24 cellular contexts compared by ENCODE assay signal in the genomic region with DNA sequence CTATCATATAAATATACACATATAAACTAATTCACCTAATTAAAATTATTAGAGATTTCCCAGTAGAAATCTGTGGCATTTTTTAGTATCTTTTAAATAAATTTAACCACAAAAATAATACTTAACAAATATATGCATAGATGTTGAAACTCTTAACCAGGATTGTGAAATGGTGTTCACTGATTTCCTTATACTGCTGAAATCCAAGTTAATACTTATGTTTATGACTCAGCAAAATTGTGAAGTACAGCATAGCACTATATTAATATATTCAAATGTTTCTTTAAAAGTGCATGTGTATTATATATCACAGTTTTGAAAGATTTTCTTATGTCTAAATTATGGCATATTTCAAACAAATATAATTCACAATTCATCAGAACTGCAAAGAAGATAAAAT.
DNase-seq lines count a peak whose midpoint lies in the region; ATAC-seq, FAIRE-seq and TF ChIP-seq lines count a peak whose summit lies in the region.
"Had no signal": no experiment of that assay in that cellular context is flagged by ENCODE, and none has a peak within 500 bp of the region (broad histone marks: within the 10 kb centered on the region; RNA-seq: fewer than 3 reads in every experiment).

No MANE protein-coding gene starts in this region.

- TF ChIP-seq EP300 in K562 (IDR thresholded peaks at IDR 0.05; ENCODE audit: low read length) = no peak

- H3K4me1 Mint-ChIP-seq in glutamatergic neuron (ENCODE audit: low read depth, unreplicated experiment) = peaks cover 8% of the 10 kb centered on the region
- H3K4me1 Mint-ChIP-seq: activated CD4-positive, alpha-beta memory T cell treated with anti-CD3 and anti-CD28 coated beads, Interleukin-2, amount 10 ng/mL, durations not matched to agents 7 days and 5 days; WTC11 had no signal

- H3K4me3 ChIP-seq in A673 (ENCODE audit: low read depth, low read length, poor library complexity, severe bottlenecking) = no peak overlapping the region
- 0 out of 2 replicates have a peak overlapping the region, but pooled peaks have one; percentile 30 for H3K4me3 ChIP-seq in Karpas-422 (ENCODE audit: low read length)
- H3K4me3 ChIP-seq in K562 = no peak overlapping the region
- H3K4me3 ChIP-seq: cardiac muscle cell, gastrocnemius medialis, stomach had no signal

- TF ChIP-seq POLR2A in K562 (conservative IDR thresholded peaks at IDR 0.05) = no peak

- H3K27ac Mint-ChIP-seq in glutamatergic neuron (ENCODE audit: unreplicated experiment) = no peak overlapping the region
- H3K27ac Mint-ChIP-seq: activated CD4-positive, alpha-beta memory T cell treated with anti-CD3 and anti-CD28 coated beads, Interleukin-2, amount 10 ng/mL, durations not matched to agents 7 days and 5 days; activated naive CD4-positive, alpha-beta T cell treated with anti-CD3 and anti-CD28 coated beads, Interleukin-2, amount 50 U/mL, for 72 hours; WTC11 had no signal

- H3K9me3 ChIP-seq in A673 (ENCODE audit: low read depth, low read length, poor library complexity, severe bottlenecking) (no peaks in the 10 kb centered on the region), Karpas-422 (ENCODE audit: low read length) (no peaks in the 10 kb centered on the region), K562 (replicated peaks; ENCODE audit: control insufficient read depth, insufficient read depth, low read depth, low read length) (no peaks in the 10 kb centered on the region)
- H3K9me3 ChIP-seq: Caco-2, gastrocnemius medialis, stomach had no signal

- H3K36me3 ChIP-seq in A673 (ENCODE audit: insufficient read depth, low read length, poor library complexity, severe bottlenecking) (no peaks in the 10 kb centered on the region), Karpas-422 (ENCODE audit: insufficient read depth, low read length) (no peaks in the 10 kb centered on the region), K562 (ENCODE audit: control insufficient read depth, insufficient read depth, low read length) (no peaks in the 10 kb centered on the region)
- H3K36me3 ChIP-seq: cardiac muscle cell, gastrocnemius medialis, stomach had no signal

- H3K4me2 ChIP-seq in Karpas-422 (ENCODE audit: low read depth, low read length, poor library complexity, severe bottlenecking) = peak overlapping the region; percentile 70
- no peak overlapping the region for H3K4me2 ChIP-seq in K562 (ENCODE audit: insufficient read depth, low read length)

- CTCF ChIA-PET in A673 (lab: Charles Lee) = interaction anchor here (1.2 kb wide), 1 partner anchor 47 kb away, joined by 5 read pairs; no protein-coding TSS in a partner anchor
- CTCF ChIA-PET in K562 (lab: Yijun Ruan, JAX; ENCODE audit: low intra/inter-chr PET ratio) = no interaction called here

- H3K27ac ChIP-seq in A673 (ENCODE audit: low read depth, low read length, poor library complexity, severe bottlenecking) (peak overlapping the region; percentile 39), Karpas-422 (ENCODE audit: low read length) (peak overlapping the region; percentile 99), K562 (ENCODE audit: extremely low read depth, low read depth, low read length) (no peak overlapping the region)
- H3K27ac ChIP-seq: cardiac muscle cell, gastrocnemius medialis, stomach had no signal

- no peaks in the 10 kb centered on the region for H3K9me3 Mint-ChIP-seq in glutamatergic neuron (ENCODE audit: unreplicated experiment)
- H3K9me3 Mint-ChIP-seq: activated CD4-positive, alpha-beta memory T cell treated with anti-CD3 and anti-CD28 coated beads, Interleukin-2, amount 10 ng/mL, durations not matched to agents 7 days and 5 days; activated naive CD4-positive, alpha-beta T cell treated with anti-CD3 and anti-CD28 coated beads, Interleukin-2, amount 50 U/mL, for 72 hours; WTC11 had no signal

- no peak overlapping the region for H3K4me3 Mint-ChIP-seq in glutamatergic neuron (ENCODE audit: unreplicated experiment)
- H3K4me3 Mint-ChIP-seq: activated CD4-positive, alpha-beta memory T cell treated with anti-CD3 and anti-CD28 coated beads, Interleukin-2, amount 10 ng/mL, durations not matched to agents 7 days and 5 days; WTC11 had no signal

- H3K4me1 ChIP-seq in A673 (ENCODE audit: insufficient read depth, low read length, poor library complexity, severe bottlenecking) (peaks cover 13% of the 10 kb centered on the region), Karpas-422 (ENCODE audit: low read length) (peaks cover 85% of the 10 kb centered on the region), K562 (replicated peaks in 1 of 2; ENCODE audit: control insufficient read depth in 2 of 2, insufficient read depth in 2 of 2, low read length in 2 of 2) (no peaks in the 10 kb centered on the region)
- H3K4me1 ChIP-seq: Caco-2, gastrocnemius medialis, stomach had no signal

- in situ Hi-C loops in K562 (cut with MboI) = no loop called here

- H3K27me3 ChIP-seq in A673 (replicated peaks; ENCODE audit: insufficient read depth, low read depth, low read length, poor library complexity) (no peaks in the 10 kb centered on the region), Karpas-422 (ENCODE audit: low read length) (no peaks in the 10 kb centered on the region), K562 (ENCODE audit: control insufficient read depth in 2 of 2, insufficient read depth in 2 of 2, low read length in 2 of 2) (no peaks in the 10 kb centered on the region)
- H3K27me3 ChIP-seq: cardiac muscle cell, gastrocnemius medialis, stomach had no signal

- no peaks in the 10 kb centered on the region for H3K36me3 Mint-ChIP-seq in glutamatergic neuron (ENCODE audit: unreplicated experiment)
- H3K36me3 Mint-ChIP-seq: activated naive CD4-positive, alpha-beta T cell treated with anti-CD3 and anti-CD28 coated beads, Interleukin-2, amount 50 U/mL, for 72 hours; WTC11 had no signal

- peak; percentile 51 for DNase-seq in A673 (ENCODE audit: low spot score)
- peak; percentile 91 for DNase-seq in Karpas-422
- no peak for DNase-seq in K562 (ENCODE audit: extremely low read depth in 1 of 4, low spot score in 3 of 4)
- peak; percentile 69 for DNase-seq in fibroblast of the conjunctiva (ENCODE audit: low read depth)
- no peak for DNase-seq in glutamatergic neuron
- DNase-seq in globus pallidus (ENCODE audit: low spot score) = no peak
- DNase-seq in HuH-7.5 (ENCODE audit: low spot score) = no peak
- DNase-seq in pons (ENCODE audit: low spot score) = no peak
- DNase-seq: activated CD4-positive, alpha-beta memory T cell treated with anti-CD3 and anti-CD28 coated beads, Interleukin-2, amount 10 ng/mL, durations not matched to agents 7 days and 5 days; activated T-cell treated with anti-CD3 and anti-CD28 coated beads, Interleukin-2, amount 50 U/mL, for 48 hours; Caco-2; effector CD8-positive, alpha-beta T cell; gastrocnemius medialis; left ventricle myocardium superior; NCI-H1436; occipital lobe; SHP77 treated with DMSO at 0.1 percent for 48 hours; stimulated activated CD4-positive, alpha-beta T cell treated with anti-CD3 and anti-CD28 coated beads, Interleukin-2, amount 100 ng/mL, for 24 hours; stomach; T-helper 2 cell had no signal

- no peak overlapping the region for H2AFZ ChIP-seq in Karpas-422 (ENCODE audit: low read length)
- no peak overlapping the region for H2AFZ ChIP-seq in K562 (ENCODE audit: low read depth, low read length)

- H3K9ac ChIP-seq in Karpas-422 (ENCODE audit: low read length) (peak overlapping the region; percentile 66), K562 (ENCODE audit: insufficient read depth in 1 of 2, low read depth in 2 of 2, low read length in 2 of 2) (no peak overlapping the region)

- no peaks in the 10 kb centered on the region for H3K27me3 Mint-ChIP-seq in glutamatergic neuron (ENCODE audit: unreplicated experiment)
- H3K27me3 Mint-ChIP-seq: activated CD4-positive, alpha-beta memory T cell treated with anti-CD3 and anti-CD28 coated beads, Interleukin-2, amount 10 ng/mL, durations not matched to agents 7 days and 5 days had no signal

- no peak for TF ChIP-seq CTCF in A673 (conservative IDR thresholded peaks at IDR 0.05; ENCODE audit: low read depth, low read length)
- no peak for TF ChIP-seq CTCF in K562 (IDR thresholded peaks at IDR 0.05 in 2 of 3, conservative IDR thresholded peaks at IDR 0.05 in 1 of 3; ENCODE audit: insufficient read depth in 2 of 3, low read depth in 1 of 3, low read length in 3 of 3)
- no peak for TF ChIP-seq CTCF in glutamatergic neuron (IDR thresholded peaks at IDR 0.05; ENCODE audit: partially characterized antibody, unreplicated experiment)

- no peaks in the 10 kb centered on the region for H3K9me2 ChIP-seq in Karpas-422 (replicated peaks; ENCODE audit: insufficient read depth, low read length)

- no TSS peak for BruUV-seq in A673 (replicated peaks; lab: Mats Ljungman, UMichigan)
- no TSS peak for BruUV-seq in K562 (replicated peaks; lab: Mats Ljungman, UMichigan)

- no peak for ATAC-seq in K562
- ATAC-seq: activated naive CD4-positive, alpha-beta T cell treated with anti-CD3 and anti-CD28 coated beads, Interleukin-2, amount 50 U/mL, for 72 hours; gastrocnemius medialis; left ventricle myocardium superior; sciatic nerve; WTC11 had no signal

- FAIRE-seq in K562 (lab: Jason Lieb, UNC) = no peak

- intact Hi-C loops in A673 (cut with micrococcal nuclease; ENCODE audit: unreplicated experiment) = no loop called here
- intact Hi-C loops in K562 (cut with micrococcal nuclease) = no loop called here

- H3K79me2 ChIP-seq in Karpas-422 (ENCODE audit: low read length) = no peaks in the 10 kb centered on the region
- H3K79me2 ChIP-seq in K562 (ENCODE audit: control insufficient read depth, insufficient read depth, low read length) = no peaks in the 10 kb centered on the region

- H4K20me1 ChIP-seq in Karpas-422 (ENCODE audit: insufficient read depth, low read depth, low read length) = no peaks in the 10 kb centered on the region
- no peaks in the 10 kb centered on the region for H4K20me1 ChIP-seq in K562 (replicated peaks; ENCODE audit: control insufficient read depth, insufficient read depth, low read length)

- POLR2A ChIA-PET in A673 (lab: Charles Lee; ENCODE audit: low non-redundant PET) = no interaction called here
- POLR2A ChIA-PET in K562 (lab: Yijun Ruan, JAX) = no interaction called here

- H3K9me1 ChIP-seq in K562 (ENCODE audit: control insufficient read depth, insufficient read depth, low read length) = no peaks in the 10 kb centered on the region

- TF ChIP-seq RAD21 in K562 (CRISPR knock-in tag; conservative IDR thresholded peaks at IDR 0.05 in 1 of 2, IDR thresholded peaks at IDR 0.05 in 1 of 2) = no peak

TF ChIP-seq in K562, 482 proteins besides CTCF, POLR2A, EP300 and RAD21 (continues in another document):
- TF ChIP-seq MAFG (tag; conservative IDR thresholded peaks at IDR 0.05) (peak; percentile 37; the same call in 1 of the 2 replicates), ZBTB8A (IDR thresholded peaks at IDR 0.05; ENCODE audit: partially characterized antibody) (no peak)

Comparison
In these comparisons a context has a peak if more than half of its experiments do, and no peak if none do; other contexts are left out.
1. DNase-seq: peak in A673 (single experiment), Karpas-422 (single experiment) and fibroblast of the conjunctiva (single experiment); none in K562 (0 of 4), glutamatergic neuron (single experiment), globus pallidus (single experiment), HuH-7.5 (single experiment) and pons (single experiment).